Comparison of ENCODE assay signal across 20 cellular contexts in the genomic region with DNA sequence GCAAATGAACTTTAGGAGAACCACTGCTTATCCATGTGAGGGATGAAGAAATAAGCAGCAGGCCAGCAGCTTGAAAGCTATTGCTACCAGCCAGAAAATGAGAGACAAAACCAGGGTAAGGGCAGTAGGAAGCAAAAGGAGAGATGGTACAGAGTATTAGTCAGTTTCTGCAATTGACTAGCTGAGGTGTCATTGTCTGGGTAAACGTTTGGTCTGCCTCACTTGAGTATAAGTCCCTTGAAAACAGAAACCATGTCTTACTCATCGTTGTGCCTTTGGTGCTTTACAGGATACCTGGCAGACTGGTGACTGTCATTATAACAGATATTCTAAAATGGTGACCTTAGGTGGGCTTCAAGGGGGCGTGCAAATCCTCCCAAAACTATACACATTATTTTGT.
"Had no signal": no experiment of that assay in that cellular context is flagged by ENCODE, and none has a peak within 500 bp of the region (broad histone marks: within the 10 kb centered on the region; RNA-seq: fewer than 3 reads in every experiment).

No MANE protein-coding gene starts in this region.

- H3K4me1 Mint-ChIP-seq: naive thymus-derived CD4-positive, alpha-beta T cell; nephron progenitor cell had no signal

- DNase-seq: cortex of kidney; dorsolateral prefrontal cortex; effector CD8-positive, alpha-beta T cell; heart right ventricle; hypothalamus; kidney glomerular epithelial cell; mammary epithelial cell; naive thymus-derived CD4-positive, alpha-beta T cell; nephron progenitor cell; psoas muscle; retina; right lobe of liver; stimulated activated CD4-positive, alpha-beta T cell treated with anti-CD3 and anti-CD28 coated beads, Interleukin-4, amount 100 ng/mL, for 1 hour; stimulated activated CD8-positive, alpha-beta memory T cell treated with anti-CD3 and anti-CD28 coated beads, Interleukin-4, amount 100 ng/mL, for 48 hours; stomach; substantia nigra; transverse colon had no signal

- H3K9me3 Mint-ChIP-seq: naive thymus-derived CD4-positive, alpha-beta T cell; nephron progenitor cell; stimulated activated memory B cell treated with anti-CD40 and anti-IgM and Interleukin-4, amounts not matched to agents 10 μg/mL and 1 μg/mL and 100 μg/mL, for 72 hours had no signal

- H3K36me3 Mint-ChIP-seq: naive thymus-derived CD4-positive, alpha-beta T cell; stimulated activated memory B cell treated with anti-CD40 and anti-IgM and Interleukin-4, amounts not matched to agents 10 μg/mL and 1 μg/mL and 100 μg/mL, for 72 hours had no signal

- ATAC-seq: esophagus mucosa; heart right ventricle; left lobe of liver; naive thymus-derived CD4-positive, alpha-beta T cell; psoas muscle; right lobe of liver; stimulated activated memory B cell treated with anti-CD40 and anti-IgM and Interleukin-4, amounts not matched to agents 10 μg/mL and 1 μg/mL and 100 μg/mL, for 72 hours had no signal

- H3K4me3 Mint-ChIP-seq: naive thymus-derived CD4-positive, alpha-beta T cell; nephron progenitor cell; stimulated activated memory B cell treated with anti-CD40 and anti-IgM and Interleukin-4, amounts not matched to agents 10 μg/mL and 1 μg/mL and 100 μg/mL, for 72 hours had no signal

- H3K27ac Mint-ChIP-seq: naive thymus-derived CD4-positive, alpha-beta T cell; nephron progenitor cell; stimulated activated memory B cell treated with anti-CD40 and anti-IgM and Interleukin-4, amounts not matched to agents 10 μg/mL and 1 μg/mL and 100 μg/mL, for 72 hours had no signal
